ENCODE assay signal across 10 cellular contexts in genomic region chr13:24684600-24684998, GRCh38. TPM values are rescaled to one million over a fixed set of nuclear protein-coding genes. Genes with fewer than 3 reads are reported as not detected.
A peak's percentile ranks its signal among the peaks of the same experiment; 100 is the strongest.
DNase-seq lines count a peak whose midpoint lies in the region; ATAC-seq lines count a peak whose summit lies in the region.
"Had no signal": no experiment of that assay in that cellular context is flagged by ENCODE, and none has a peak within 500 bp of the region (broad histone marks: within the 10 kb centered on the region; RNA-seq: fewer than 3 reads in every experiment).

No MANE protein-coding gene starts in this region.

- intact Hi-C loops in activated CD4-positive, alpha-beta T cell treated with anti-CD3 and anti-CD28 coated beads for 36 hours (cut with DNase I, micrococcal nuclease): loop anchor here (1.0 to 10.0 kb wide), 7 partner anchors 25 to 172 kb away; partner anchors contain the start of gene PARP4 (in 2 of the 2)

- H3K27me3 Mint-ChIP-seq in activated CD4-positive, alpha-beta T cell treated with anti-CD3 and anti-CD28 coated beads for 36 hours: peaks cover 42% of the 10 kb centered on the region

- peak; percentile 50 for DNase-seq in activated CD4-positive, alpha-beta T cell treated with anti-CD3 and anti-CD28 coated beads for 36 hours
- DNase-seq in activated CD4-positive, alpha-beta T cell treated with anti-CD3 and anti-CD28 coated beads for 1 hour: no peak
- peak; percentile 33 to 77 for DNase-seq in activated naive CD4-positive, alpha-beta T cell treated with anti-CD3 and anti-CD28 coated beads, Interleukin-2, amount 50 U/mL, for 72 hours (ENCODE audit: low spot score in 2 of 2)
- peak; percentile 8 to 9 for DNase-seq in stimulated activated CD4-positive, alpha-beta T cell treated with anti-CD3 and anti-CD28 coated beads, Interleukin-4, amount 100 ng/mL, for 4 hours
- DNase-seq in amniotic stem cell (lab: John Stamatoyannopoulos, UW): no peak
- DNase-seq in HPDE6-E6E7 (ENCODE audit: extremely low spot score): no peak

- no peaks in the 10 kb centered on the region for H3K36me3 Mint-ChIP-seq in activated CD4-positive, alpha-beta T cell treated with anti-CD3 and anti-CD28 coated beads for 36 hours (ENCODE audit: low read depth)
- no peaks in the 10 kb centered on the region for H3K36me3 Mint-ChIP-seq in activated naive CD4-positive, alpha-beta T cell treated with anti-CD3 and anti-CD28 coated beads, Interleukin-2, amount 50 U/mL, for 72 hours

- POLR2A ChIA-PET in activated CD4-positive, alpha-beta T cell treated with anti-CD3 and anti-CD28 coated beads for 36 hours (lab: Charles Lee): no interaction called here

- H3K4me3 Mint-ChIP-seq in activated CD4-positive, alpha-beta T cell treated with anti-CD3 and anti-CD28 coated beads for 36 hours: no peak overlapping the region
- H3K4me3 Mint-ChIP-seq: activated B cell treated with CpG ODN at 0.5 μM for 24 hours had no signal

- peaks cover 31% of the 10 kb centered on the region for H3K4me1 Mint-ChIP-seq in activated CD4-positive, alpha-beta T cell treated with anti-CD3 and anti-CD28 coated beads for 36 hours

- peak; percentile 56 for ATAC-seq in activated CD4-positive, alpha-beta T cell treated with anti-CD3 and anti-CD28 coated beads for 36 hours
- peak; percentile 19 for ATAC-seq in HG03280 (IDR thresholded peaks at IDR 0.05; ENCODE audit: unreplicated experiment)
- peak; percentile 75 to 89 for ATAC-seq in activated naive CD4-positive, alpha-beta T cell treated with anti-CD3 and anti-CD28 coated beads, Interleukin-2, amount 50 U/mL, for 72 hours
- ATAC-seq in HG02981 (IDR thresholded peaks at IDR 0.05; ENCODE audit: unreplicated experiment): no peak

- H3K27ac Mint-ChIP-seq in activated CD4-positive, alpha-beta T cell treated with anti-CD3 and anti-CD28 coated beads for 36 hours: no peak overlapping the region
- H3K27ac Mint-ChIP-seq in activated naive CD4-positive, alpha-beta T cell treated with anti-CD3 and anti-CD28 coated beads, Interleukin-2, amount 50 U/mL, for 72 hours: peak overlapping the region in 1 of 2 donors; percentile 22
- H3K27ac Mint-ChIP-seq: activated B cell treated with CpG ODN at 0.5 μM for 24 hours had no signal

- H3K9me3 Mint-ChIP-seq in activated CD4-positive, alpha-beta T cell treated with anti-CD3 and anti-CD28 coated beads for 36 hours (ENCODE audit: low read depth): no peaks in the 10 kb centered on the region
- no peaks in the 10 kb centered on the region for H3K9me3 Mint-ChIP-seq in activated naive CD4-positive, alpha-beta T cell treated with anti-CD3 and anti-CD28 coated beads, Interleukin-2, amount 50 U/mL, for 72 hours
- H3K9me3 Mint-ChIP-seq: activated B cell treated with CpG ODN at 0.5 μM for 24 hours had no signal

- CTCF ChIA-PET in activated CD4-positive, alpha-beta T cell treated with anti-CD3 and anti-CD28 coated beads for 36 hours (lab: Charles Lee): interaction anchor here (0.5 to 2.0 kb wide), 13 partner anchors 9 to 713 kb away, joined by 3 to 14 read pairs (median 4); no protein-coding TSS in a partner anchor

RNA-seq across cellular contexts. Expression of gene ATP12A, which starts 4.4 kb away (rescaled TPM):
- under 1 TPM; 0.09 to 0.16 TPM for total RNA-seq in activated CD4-positive, alpha-beta T cell treated with anti-CD3 and anti-CD28 coated beads for 36 hours
- total RNA-seq in activated naive CD4-positive, alpha-beta T cell treated with anti-CD3 and anti-CD28 coated beads, Interleukin-2, amount 50 U/mL, for 72 hours: under 1 TPM in 1 of 2 donors, not detected in 1; 0.12 TPM
- total RNA-seq: activated B cell treated with CpG ODN at 0.5 μM for 24 hours, spleen had no signal

Comparison
In these comparisons a context has a peak if more than half of its experiments do, and no peak if none do; other contexts are left out.
1. DNase-seq: peak in activated CD4-positive, alpha-beta T cell treated with anti-CD3 and anti-CD28 coated beads for 36 hours (single experiment), activated naive CD4-positive, alpha-beta T cell treated with anti-CD3 and anti-CD28 coated beads, Interleukin-2, amount 50 U/mL, for 72 hours (2 of 2) and stimulated activated CD4-positive, alpha-beta T cell treated with anti-CD3 and anti-CD28 coated beads, Interleukin-4, amount 100 ng/mL, for 4 hours (2 of 2); none in activated CD4-positive, alpha-beta T cell treated with anti-CD3 and anti-CD28 coated beads for 1 hour (single experiment), amniotic stem cell (single experiment) and HPDE6-E6E7 (single experiment).